In the genomic region with DNA sequence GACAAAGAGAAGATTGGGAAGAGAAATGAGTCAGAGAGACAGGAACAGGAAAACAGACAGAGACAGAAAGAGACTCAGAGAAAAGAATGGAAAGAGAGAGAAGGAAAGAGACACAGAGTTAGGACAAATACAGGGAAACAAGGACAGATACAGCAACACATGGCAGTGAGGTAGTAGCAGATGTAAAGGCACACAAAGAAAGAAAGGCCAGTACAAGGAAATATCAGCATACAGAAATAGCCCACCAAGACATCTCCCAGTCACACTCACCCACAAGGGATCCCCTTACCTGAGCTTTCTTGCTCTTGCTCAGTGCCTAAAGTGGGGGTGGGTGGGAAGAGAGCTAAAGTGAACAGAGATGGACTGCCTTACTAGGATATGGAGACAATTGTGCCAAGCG, we compare ENCODE assay signal across 20 cellular contexts. TPM values are rescaled to one million over a fixed set of nuclear protein-coding genes. Genes with fewer than 3 reads are reported as not detected.
DNase-seq lines count a peak whose midpoint lies in the region; ATAC-seq, FAIRE-seq and TF ChIP-seq lines count a peak whose summit lies in the region.
"Had no signal": no experiment of that assay in that cellular context is flagged by ENCODE, and none has a peak within 500 bp of the region (broad histone marks: within the 10 kb centered on the region; RNA-seq: fewer than 3 reads in every experiment).

No MANE protein-coding gene starts in this region.

- H3K79me2 ChIP-seq in astrocyte (ENCODE audit: insufficient read depth, low read length) = peaks cover 15% of the 10 kb centered on the region
- peaks cover 12% of the 10 kb centered on the region for H3K79me2 ChIP-seq in osteoblast (ENCODE audit: insufficient read depth, low read length)

- TF ChIP-seq CTCF in astrocyte (IDR thresholded peaks at IDR 0.05; ENCODE audit: insufficient read depth, low read depth, low read length) = no peak
- no peak for TF ChIP-seq CTCF in osteoblast (IDR thresholded peaks at IDR 0.05; ENCODE audit: extremely low read depth, low read depth, low read length)

- H3K4me1 Mint-ChIP-seq in activated T-cell treated with anti-CD3 and anti-CD28 coated beads, Interleukin-2, amount 50 U/mL, for 72 hours (ENCODE audit: low read depth) = peaks cover 38% of the 10 kb centered on the region
- peaks cover 35% of the 10 kb centered on the region for H3K4me1 Mint-ChIP-seq in activated T-cell treated with anti-CD3 and anti-CD28 coated beads, Interleukin-2, amount 50 U/mL, for 4 hours (ENCODE audit: low read depth)
- H3K4me1 Mint-ChIP-seq in astrocyte (ENCODE audit: low read depth, unreplicated experiment) = peaks cover 8% of the 10 kb centered on the region

- H3K27ac ChIP-seq in astrocyte (ENCODE audit: low read depth, low read length) = no peak overlapping the region
- H3K27ac ChIP-seq in osteoblast (ENCODE audit: low read depth, low read length) = no peak overlapping the region
- H3K27ac ChIP-seq: Peyer's patch had no signal

- H3K27me3 Mint-ChIP-seq in activated T-cell treated with anti-CD3 and anti-CD28 coated beads, Interleukin-2, amount 50 U/mL, for 72 hours (ENCODE audit: low read depth) = peaks cover 23% of the 10 kb centered on the region
- H3K27me3 Mint-ChIP-seq in activated T-cell treated with anti-CD3 and anti-CD28 coated beads, Interleukin-2, amount 50 U/mL, for 4 hours (ENCODE audit: low read depth) = no peaks in the 10 kb centered on the region
- no peaks in the 10 kb centered on the region for H3K27me3 Mint-ChIP-seq in astrocyte (ENCODE audit: low read depth, unreplicated experiment)
- H3K27me3 Mint-ChIP-seq: CD4-positive, alpha-beta memory T cell had no signal

- H3K36me3 ChIP-seq in astrocyte (ENCODE audit: insufficient read depth, low read length) (no peaks in the 10 kb centered on the region), osteoblast (ENCODE audit: insufficient read depth, low read length) (peaks cover 16% of the 10 kb centered on the region)

- H3K9me3 ChIP-seq in astrocyte (ENCODE audit: insufficient read depth, low read depth, low read length) (no peaks in the 10 kb centered on the region), osteoblast (ENCODE audit: low read depth, low read length) (no peaks in the 10 kb centered on the region)
- H3K9me3 ChIP-seq: Peyer's patch had no signal

- H3K9me3 Mint-ChIP-seq in activated T-cell treated with anti-CD3 and anti-CD28 coated beads, Interleukin-2, amount 50 U/mL, for 72 hours = peaks cover 0 to 3% of the 10 kb centered on the region in 2 donors
- H3K9me3 Mint-ChIP-seq in activated T-cell treated with anti-CD3 and anti-CD28 coated beads, Interleukin-2, amount 50 U/mL, for 4 hours = no peaks in the 10 kb centered on the region
- H3K9me3 Mint-ChIP-seq in astrocyte (ENCODE audit: unreplicated experiment) = no peaks in the 10 kb centered on the region
- H3K9me3 Mint-ChIP-seq: GM23338 had no signal

- no peak for DNase-seq in activated T-cell treated with anti-CD3 and anti-CD28 coated beads, Interleukin-2, amount 50 U/mL, for 72 hours
- no peak for DNase-seq in activated T-cell treated with anti-CD3 and anti-CD28 coated beads, Interleukin-2, amount 50 U/mL, for 4 hours
- DNase-seq in GM12891 (ENCODE audit: insufficient read length, low spot score) (no peak), astrocyte (ENCODE audit: low read depth) (no peak), osteoblast (ENCODE audit: insufficient read length, low spot score, missing footprints) (peak; percentile 72), DMS153 (lab: John Stamatoyannopoulos, UW) (no peak), NK-92 (lab: John Stamatoyannopoulos, UW; ENCODE audit: unreplicated experiment) (no peak)
- DNase-seq: CD4-positive, alpha-beta memory T cell; GF-D8; HCEC 1CT; NCI-H1105; NCI-H2081; NCI-H2171 treated with DMSO at 0.1 percent for 48 hours; NCI-H446 treated with DMSO at 0.1 percent for 48 hours; NK-92 treated with Interleukin-12 subunit alpha and Interleukin-12 subunit beta, amount 100 ng/mL, for 24 hours; Peyer's patch had no signal

- H3K9ac ChIP-seq in astrocyte (ENCODE audit: low read length) = no peak overlapping the region

- H4K20me1 ChIP-seq in astrocyte (ENCODE audit: insufficient read depth, low read length) = peaks cover 9% of the 10 kb centered on the region
- peaks cover 7% of the 10 kb centered on the region for H4K20me1 ChIP-seq in osteoblast (ENCODE audit: insufficient read depth, low read length)

- ATAC-seq in activated T-cell treated with anti-CD3 and anti-CD28 coated beads, Interleukin-2, amount 50 U/mL, for 72 hours (replicated peaks in 1 of 2) = no peak
- ATAC-seq in activated T-cell treated with anti-CD3 and anti-CD28 coated beads, Interleukin-2, amount 50 U/mL, for 4 hours = no peak
- ATAC-seq: GM23338, Right ventricle myocardium inferior had no signal

- H2AFZ ChIP-seq in astrocyte (ENCODE audit: low read depth, low read length) (no peak overlapping the region), osteoblast (ENCODE audit: low read length) (no peak overlapping the region)
- H2AFZ ChIP-seq: GM23338 had no signal

- no peak for TF ChIP-seq POLR2A in GM12891 (IDR thresholded peaks at IDR 0.05; ENCODE audit: low read depth, low read length)

- no peaks in the 10 kb centered on the region for H3K27me3 ChIP-seq in astrocyte (ENCODE audit: insufficient read depth, low read length)
- H3K27me3 ChIP-seq in osteoblast (ENCODE audit: insufficient read depth, low read length) = no peaks in the 10 kb centered on the region
- H3K27me3 ChIP-seq: Peyer's patch had no signal

- H3K4me1 ChIP-seq in astrocyte (ENCODE audit: insufficient read depth, low read length) (peaks cover 8% of the 10 kb centered on the region), osteoblast (ENCODE audit: insufficient read depth, low read length) (no peaks in the 10 kb centered on the region)

- H3K36me3 Mint-ChIP-seq in activated T-cell treated with anti-CD3 and anti-CD28 coated beads, Interleukin-2, amount 50 U/mL, for 72 hours (ENCODE audit: insufficient read depth in 2 of 2) = peaks cover 25 to 36% of the 10 kb centered on the region in 2 donors
- H3K36me3 Mint-ChIP-seq in activated T-cell treated with anti-CD3 and anti-CD28 coated beads, Interleukin-2, amount 50 U/mL, for 4 hours (ENCODE audit: insufficient read depth) = peaks cover 21% of the 10 kb centered on the region
- peaks cover 8% of the 10 kb centered on the region for H3K36me3 Mint-ChIP-seq in astrocyte (ENCODE audit: low read depth, unreplicated experiment)

- FAIRE-seq in GM12891 (lab: Jason Lieb, UNC) (peak; percentile 5), astrocyte (lab: Jason Lieb, UNC) (peak; percentile 39)
- FAIRE-seq: A204.1, GM19239 had no signal

- H3K27ac Mint-ChIP-seq in activated T-cell treated with anti-CD3 and anti-CD28 coated beads, Interleukin-2, amount 50 U/mL, for 72 hours = peak overlapping the region; percentile 43
- no peak overlapping the region for H3K27ac Mint-ChIP-seq in astrocyte (ENCODE audit: unreplicated experiment)
- H3K27ac Mint-ChIP-seq: GM23338 had no signal

- peak overlapping the region in 1 of 2 donors; percentile 8 for H3K4me3 Mint-ChIP-seq in activated T-cell treated with anti-CD3 and anti-CD28 coated beads, Interleukin-2, amount 50 U/mL, for 72 hours
- no peak overlapping the region for H3K4me3 Mint-ChIP-seq in activated T-cell treated with anti-CD3 and anti-CD28 coated beads, Interleukin-2, amount 50 U/mL, for 4 hours
- peak overlapping the region; percentile 74 for H3K4me3 Mint-ChIP-seq in astrocyte (ENCODE audit: unreplicated experiment)
- H3K4me3 Mint-ChIP-seq: CD4-positive, alpha-beta memory T cell; GM23338 had no signal

- H3K4me2 ChIP-seq in astrocyte (ENCODE audit: low read length) (no peak overlapping the region), osteoblast (ENCODE audit: insufficient read depth, low read length) (no peak overlapping the region)
- H3K4me2 ChIP-seq: GM23338 had no signal

- H3K4me3 ChIP-seq in astrocyte (ENCODE audit: insufficient read depth, low read depth, low read length) (no peak overlapping the region), osteoblast (ENCODE audit: insufficient read depth, low read length) (no peak overlapping the region)
- H3K4me3 ChIP-seq: GM23338, Peyer's patch had no signal

TF ChIP-seq in GM12891, 5 proteins besides CTCF, POLR2A, EP300 and RAD21:
- TF ChIP-seq SPI1 (IDR thresholded peaks at IDR 0.05; ENCODE audit: low read depth, low read length) = no peak
- no peak for TF ChIP-seq TAF1 (IDR thresholded peaks at IDR 0.05; ENCODE audit: low read depth, low read length)

RNA-seq across cellular contexts. Expression of a gene that starts 4.2 kb away (rescaled TPM):
- total RNA-seq in activated T-cell treated with anti-CD3 and anti-CD28 coated beads, Interleukin-2, amount 50 U/mL, for 72 hours = 100 to 1,000 TPM; 108 to 114 TPM
- 10 to 100 TPM; 42.2 to 58.1 (median 44.1) TPM for total RNA-seq in activated T-cell treated with anti-CD3 and anti-CD28 coated beads, Interleukin-2, amount 50 U/mL, for 4 hours
- 34.4 TPM for polyA plus RNA-seq in GM12891 (2012; ENCODE audit: low read depth, missing spikeins)
- total RNA-seq in astrocyte = 41.7 and 43.4 TPM in 2 replicates
- 14.4 and 15.6 TPM in 2 replicates for total RNA-seq in osteoblast

RNA-seq across cellular contexts. Expression of a gene that starts 26.2 kb away (rescaled TPM):
- total RNA-seq in activated T-cell treated with anti-CD3 and anti-CD28 coated beads, Interleukin-2, amount 50 U/mL, for 72 hours = 1 to 10 TPM; 7.6 to 8.3 TPM
- total RNA-seq in activated T-cell treated with anti-CD3 and anti-CD28 coated beads, Interleukin-2, amount 50 U/mL, for 4 hours = 1 to 10 TPM in 2 of 3 donors, under 1 TPM in 1; 0.71 to 1.1 (median 1.1) TPM
- 0.86 TPM for polyA plus RNA-seq in GM12891 (2012; ENCODE audit: low read depth, missing spikeins)
- total RNA-seq in astrocyte (5.2 and 5.6 TPM in 2 replicates), osteoblast (0.29 and 0.36 TPM in 2 replicates)

RNA-seq across cellular contexts. Expression of a gene that starts 40.5 kb away (rescaled TPM):
- 100 to 1,000 TPM; 123 to 137 TPM for total RNA-seq in activated T-cell treated with anti-CD3 and anti-CD28 coated beads, Interleukin-2, amount 50 U/mL, for 72 hours
- 10 to 100 TPM; 55.5 to 65.2 (median 57.8) TPM for total RNA-seq in activated T-cell treated with anti-CD3 and anti-CD28 coated beads, Interleukin-2, amount 50 U/mL, for 4 hours
- 51.3 TPM for polyA plus RNA-seq in GM12891 (2012; ENCODE audit: low read depth, missing spikeins)
- total RNA-seq in astrocyte (56.1 and 62.5 TPM in 2 replicates), osteoblast (31.2 and 33.7 TPM in 2 replicates)

RNA-seq across cellular contexts. Expression of a gene that starts 45.3 kb away (rescaled TPM):
- total RNA-seq in activated T-cell treated with anti-CD3 and anti-CD28 coated beads, Interleukin-2, amount 50 U/mL, for 72 hours = 10 to 100 TPM; 38.8 to 44.8 TPM
- 10 to 100 TPM; 22.8 to 28.8 (median 23.4) TPM for total RNA-seq in activated T-cell treated with anti-CD3 and anti-CD28 coated beads, Interleukin-2, amount 50 U/mL, for 4 hours
- polyA plus RNA-seq in GM12891 (2012; ENCODE audit: low read depth, missing spikeins) = 17.8 TPM
- total RNA-seq in astrocyte (46.5 and 53.4 TPM in 2 replicates), osteoblast (36.2 and 46.7 TPM in 2 replicates)
